ENCODE assay signal across 8 cellular contexts in the genomic region with DNA sequence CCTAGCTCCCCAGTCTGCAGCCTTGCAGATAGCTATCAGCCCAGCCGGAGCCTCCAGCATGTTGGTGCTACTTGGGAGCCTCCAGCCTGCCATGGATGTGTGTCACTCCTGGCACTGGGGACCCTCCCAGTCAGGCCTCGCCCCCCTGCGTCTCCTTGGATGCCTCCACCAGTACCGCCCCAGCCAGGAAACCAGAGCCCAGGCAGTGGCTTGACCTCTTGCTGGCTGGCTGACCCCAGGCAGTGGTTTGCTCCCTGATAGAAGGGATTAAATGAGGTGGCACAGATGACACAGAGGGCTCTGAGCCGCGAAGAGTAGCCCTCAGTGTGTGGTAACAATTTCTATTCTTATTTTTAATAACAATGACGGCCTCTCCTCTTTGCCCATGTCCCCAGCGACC.
DNase-seq lines count a peak whose midpoint lies in the region; ATAC-seq, FAIRE-seq and TF ChIP-seq lines count a peak whose summit lies in the region.
"Not testable (repeated sequence)": the region's sequence is repeated elsewhere in the genome, so short reads cannot be mapped to it uniquely, and the experiment has no call there.

No MANE protein-coding gene starts in this region.

- not testable (repeated sequence) for H3K9me3 Mint-ChIP-seq in neural progenitor cell, type B pancreatic cell

- not testable (repeated sequence) for H2AFZ ChIP-seq in neural progenitor cell (replicated peaks)

- H4K20me1 ChIP-seq in neural progenitor cell (ENCODE audit: low read depth): not testable (repeated sequence)

- H3K27ac ChIP-seq in A549, colonic mucosa, neural progenitor cell: not testable (repeated sequence)

- CTCF ChIA-PET in A549 (lab: Yijun Ruan, JAX): interaction anchor here (4.8 to 8.6 kb wide), 2 partner anchors 12 to 129 kb away, joined by 20 to 44 read pairs; no protein-coding TSS in a partner anchor

- H3K27me3 Mint-ChIP-seq in neural progenitor cell (ENCODE audit: insufficient read depth, low read depth); type B pancreatic cell: not testable (repeated sequence)

- not testable (repeated sequence) for TF ChIP-seq POLR2A in A549 (IDR thresholded peaks at IDR 0.05; ENCODE audit: low read length)

- H3F3A ChIP-seq in neural progenitor cell (ENCODE audit: low read depth): not testable (repeated sequence)

- not testable (repeated sequence) for H3K9ac ChIP-seq in colonic mucosa (ENCODE audit: low read depth in 2 of 2, low read length in 2 of 2); neural progenitor cell

- H3K4me3 Mint-ChIP-seq in neural progenitor cell, type B pancreatic cell: not testable (repeated sequence)

- FAIRE-seq in A549 (lab: Jason Lieb, UNC): not testable (repeated sequence)

- not testable (repeated sequence) for H3K36me3 Mint-ChIP-seq in neural progenitor cell, type B pancreatic cell

- not testable (repeated sequence) for H3K36me3 ChIP-seq in colonic mucosa, neural progenitor cell

- WGBS in A549 (ENCODE audit: missing lambda C conversion rate): 69% methylated on average over 8 of the region's 8 CpGs

- not testable (repeated sequence) for H3K4me2 ChIP-seq in A549, neural progenitor cell

- H3K9me3 ChIP-seq in A549; colonic mucosa; neural progenitor cell (ENCODE audit: low read depth): not testable (repeated sequence)

- DNase-seq in A549 (ENCODE audit: low read depth in 1 of 2, low spot score in 1 of 2): not testable (repeated sequence)
- DNase-seq in ELR (ENCODE audit: low read depth) (peak; percentile 34), LHCN-M2 (ENCODE audit: low read depth) (peak; percentile 70), RPMI7951 (ENCODE audit: low read depth) (peak; percentile 80), colonic mucosa (peak; percentile 15), left kidney (ENCODE audit: low read depth, low spot score) (peak; percentile 64), neural progenitor cell (ENCODE audit: low spot score) (peak; percentile 45), type B pancreatic cell (ENCODE audit: extremely low spot score, unreplicated experiment) (peak; percentile 49)

- TF ChIP-seq RAD21 in A549 (conservative IDR thresholded peaks at IDR 0.05 in 1 of 2, IDR thresholded peaks at IDR 0.05 in 1 of 2): not testable (repeated sequence)

- TF ChIP-seq CTCF in A549 (IDR thresholded peaks at IDR 0.05); colonic mucosa (IDR thresholded peaks at IDR 0.05); neural progenitor cell (IDR thresholded peaks at IDR 0.05); type B pancreatic cell (conservative IDR thresholded peaks at IDR 0.05): not testable (repeated sequence)

- ATAC-seq in A549: peak; percentile 18 to 24; a peak in 4 of 6 replicates

- POLR2A ChIA-PET in A549 (lab: Yijun Ruan, JAX): not testable (repeated sequence)

- intact Hi-C loops in colonic mucosa (cut with DNase I): not testable (repeated sequence)

- H3K79me2 ChIP-seq in neural progenitor cell (ENCODE audit: low read depth): not testable (repeated sequence)

- TF ChIP-seq EP300 in A549 (IDR thresholded peaks at IDR 0.05): not testable (repeated sequence)

- H3K4me1 Mint-ChIP-seq in neural progenitor cell: peaks cover 11% of the 10 kb centered on the region
- not testable (repeated sequence) for H3K4me1 Mint-ChIP-seq in type B pancreatic cell (ENCODE audit: unreplicated experiment)

- H3K27me3 ChIP-seq in colonic mucosa, neural progenitor cell: not testable (repeated sequence)

- not testable (repeated sequence) for H3K4me1 ChIP-seq in A549, colonic mucosa, neural progenitor cell

- not testable (repeated sequence) for H3K27ac Mint-ChIP-seq in neural progenitor cell, type B pancreatic cell

- H3K4me3 ChIP-seq in A549, colonic mucosa, neural progenitor cell: not testable (repeated sequence)
